14 cellular contexts compared by ENCODE assay signal in the genomic region with DNA sequence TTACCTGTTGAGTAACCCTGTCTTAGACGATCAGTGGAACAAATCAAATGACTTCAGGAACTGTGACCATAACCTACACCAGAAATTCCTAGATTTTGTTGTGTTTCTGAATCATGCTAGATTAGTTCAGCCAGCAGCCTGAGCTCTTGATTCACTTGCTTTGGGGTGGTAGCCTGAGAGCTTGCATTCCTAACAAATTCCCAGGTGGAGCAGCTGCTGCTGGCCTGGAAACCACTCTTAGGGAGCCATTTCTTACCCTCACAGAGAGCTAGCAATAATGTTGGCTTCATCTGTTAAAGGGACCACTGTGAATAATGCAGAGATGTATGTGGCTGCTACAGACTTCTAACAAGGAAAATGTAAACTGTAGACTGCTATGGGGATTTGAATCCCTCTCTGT.
DNase-seq lines count a peak whose midpoint lies in the region; ATAC-seq and TF ChIP-seq lines count a peak whose summit lies in the region.
"Had no signal": no experiment of that assay in that cellular context is flagged by ENCODE, and none has a peak within 500 bp of the region (broad histone marks: within the 10 kb centered on the region; RNA-seq: fewer than 3 reads in every experiment).

No MANE protein-coding gene starts in this region.

- H2AFZ ChIP-seq in GM23338, result peak overlapping the region; percentile 11; the same call in 1 of the 2 replicates

- H3K27me3 Mint-ChIP-seq in GM23338 (ENCODE audit: insufficient read depth, low read depth, poor library complexity) (no peaks in the 10 kb centered on the region), endodermal cell (ENCODE audit: insufficient read depth) (no peaks in the 10 kb centered on the region)
- H3K27me3 Mint-ChIP-seq: CD4-positive, CD25-positive, alpha-beta regulatory T cell had no signal

- H3K4me1 ChIP-seq in GM23338 (ENCODE audit: insufficient read depth), result no peaks in the 10 kb centered on the region
- H3K4me1 ChIP-seq in endodermal cell (ENCODE audit: control insufficient read depth, insufficient read depth, low read length), result peaks cover 2% of the 10 kb centered on the region
- H3K4me1 ChIP-seq in uterus, result no peaks in the 10 kb centered on the region
- H3K4me1 ChIP-seq: HAP-1 had no signal

- WGBS in endodermal cell (ENCODE audit: insufficient coverage in 1 of 2, insufficient read length in 1 of 2), 2 experiments, result 85 to 100% methylated on average over 1 of the region's 1 CpG

- H3K9ac ChIP-seq in endodermal cell (ENCODE audit: extremely low read depth, low read length, poor library complexity, severe bottlenecking), result no peak overlapping the region
- H3K9ac ChIP-seq: BLaER1 treated with 17β-estradiol and CSF1 and Interleukin-3, amounts not matched to agents 10 nM and 100 nM had no signal

- DNase-seq in GM23338 (ENCODE audit: low spot score) (peak; percentile 54), endodermal cell (peak; percentile 65), iPS-NIHi7 (ENCODE audit: extremely low spot score) (peak; percentile 11), retinal pigment epithelial cell (ENCODE audit: low read depth) (peak; percentile 26), uterus (no peak), DMS53 (lab: John Stamatoyannopoulos, UW) (no peak)
- DNase-seq: ACHN; CD4-positive, CD25-positive, alpha-beta regulatory T cell; GOT3 had no signal

- H3K36me3 Mint-ChIP-seq in GM23338 (ENCODE audit: low read depth), result no peaks in the 10 kb centered on the region
- H3K36me3 Mint-ChIP-seq in endodermal cell (ENCODE audit: low read depth), result no peaks in the 10 kb centered on the region
- H3K36me3 Mint-ChIP-seq: CD4-positive, CD25-positive, alpha-beta regulatory T cell had no signal

- TF ChIP-seq CTCF in GM23338 (conservative IDR thresholded peaks at IDR 0.05; ENCODE audit: low read depth in 2 of 2), result no peak
- no peak for TF ChIP-seq CTCF in endodermal cell (conservative IDR thresholded peaks at IDR 0.05)
- TF ChIP-seq CTCF in retinal pigment epithelial cell (conservative IDR thresholded peaks at IDR 0.05; ENCODE audit: low read depth, low read length), result no peak
- TF ChIP-seq CTCF in uterus (IDR thresholded peaks at IDR 0.05), result no peak

- intact Hi-C loops in uterus (cut with DNase I; ENCODE audit: low total_unique reads), result no loop called here

- no peaks in the 10 kb centered on the region for H3K79me2 ChIP-seq in GM23338 (replicated peaks; ENCODE audit: insufficient read depth)

- H3K27me3 ChIP-seq in GM23338 (ENCODE audit: insufficient read depth), result no peaks in the 10 kb centered on the region
- H3K27me3 ChIP-seq in endodermal cell (ENCODE audit: control insufficient read depth, insufficient read depth, low read length, poor library complexity, severe bottlenecking), result no peaks in the 10 kb centered on the region
- H3K27me3 ChIP-seq in uterus, result no peaks in the 10 kb centered on the region
- H3K27me3 ChIP-seq: BLaER1 treated with 17β-estradiol and CSF1 and Interleukin-3, amounts not matched to agents 10 nM and 100 nM had no signal

- H3K4me3 Mint-ChIP-seq in GM23338, result no peak overlapping the region
- H3K4me3 Mint-ChIP-seq in endodermal cell, result no peak overlapping the region
- H3K4me3 Mint-ChIP-seq: CD4-positive, CD25-positive, alpha-beta regulatory T cell had no signal

- H3K9me2 ChIP-seq in GM23338 (ENCODE audit: insufficient read depth), result no peaks in the 10 kb centered on the region

- no peak for TF ChIP-seq POLR2A in uterus (IDR thresholded peaks at IDR 0.05)

- ATAC-seq in GM23338 (peak; percentile 78), HG03159 (IDR thresholded peaks at IDR 0.05; ENCODE audit: unreplicated experiment) (no peak)
- ATAC-seq: GM12878, K562 had no signal

- no peaks in the 10 kb centered on the region for H3F3A ChIP-seq in GM23338 (replicated peaks; ENCODE audit: low read depth)

- H3K4me1 Mint-ChIP-seq in GM23338 (no peaks in the 10 kb centered on the region), endodermal cell (peaks cover 2% of the 10 kb centered on the region)
- H3K4me1 Mint-ChIP-seq: CD4-positive, CD25-positive, alpha-beta regulatory T cell had no signal

- H3K27ac Mint-ChIP-seq in GM23338, result no peak overlapping the region
- no peak overlapping the region for H3K27ac Mint-ChIP-seq in endodermal cell
- H3K27ac Mint-ChIP-seq: CD4-positive, CD25-positive, alpha-beta regulatory T cell had no signal

- no peaks in the 10 kb centered on the region for H3K9me3 Mint-ChIP-seq in GM23338
- no peaks in the 10 kb centered on the region for H3K9me3 Mint-ChIP-seq in endodermal cell

- H3K9me3 ChIP-seq in endodermal cell (ENCODE audit: control insufficient read depth, low read length) (no peaks in the 10 kb centered on the region), uterus (no peaks in the 10 kb centered on the region)
- H3K9me3 ChIP-seq: BLaER1 treated with 17β-estradiol and CSF1 and Interleukin-3, amounts not matched to agents 10 nM and 100 nM; HAP-1 had no signal

- H3K27ac ChIP-seq in GM23338 (ENCODE audit: low read depth) (no peak overlapping the region), endodermal cell (ENCODE audit: low read depth, low read length) (no peak overlapping the region), uterus (no peak overlapping the region)
- H3K27ac ChIP-seq: BLaER1 treated with 17β-estradiol and CSF1 and Interleukin-3, amounts not matched to agents 10 nM and 100 nM had no signal

- H3K36me3 ChIP-seq in GM23338 (ENCODE audit: insufficient read depth), result no peaks in the 10 kb centered on the region
- no peaks in the 10 kb centered on the region for H3K36me3 ChIP-seq in endodermal cell (ENCODE audit: control insufficient read depth, insufficient read depth, low read length)
- H3K36me3 ChIP-seq in uterus, result no peaks in the 10 kb centered on the region
- H3K36me3 ChIP-seq: BLaER1 treated with 17β-estradiol and CSF1 and Interleukin-3, amounts not matched to agents 10 nM and 100 nM; HAP-1 had no signal

- no peak overlapping the region for H3K4me3 ChIP-seq in GM23338
- no peak overlapping the region for H3K4me3 ChIP-seq in endodermal cell (ENCODE audit: low read length)
- H3K4me3 ChIP-seq in retinal pigment epithelial cell (ENCODE audit: low read length), result no peak overlapping the region
- no peak overlapping the region for H3K4me3 ChIP-seq in uterus
- H3K4me3 ChIP-seq: BLaER1 treated with 17β-estradiol and CSF1 and Interleukin-3, amounts not matched to agents 10 nM and 100 nM; GM12878; HAP-1; K562 had no signal

- no peak overlapping the region for H3K4me2 ChIP-seq in GM23338

- no peaks in the 10 kb centered on the region for H4K20me1 ChIP-seq in GM23338 (replicated peaks; ENCODE audit: insufficient read depth)
- H4K20me1 ChIP-seq: BLaER1 treated with 17β-estradiol and CSF1 and Interleukin-3, amounts not matched to agents 10 nM and 100 nM had no signal

TF ChIP-seq in GM23338, 12 proteins besides CTCF, POLR2A, EP300 and RAD21 (continues in another document):
- no peak for TF ChIP-seq NANOG (IDR thresholded peaks at IDR 0.05; ENCODE audit: borderline replicate concordance)
- no peak for TF ChIP-seq EZH2 (IDR thresholded peaks at IDR 0.05; ENCODE audit: low read depth, unreplicated experiment)
- no peak for TF ChIP-seq ZNF114 (CRISPR knock-in tag; IDR thresholded peaks at IDR 0.05)
- TF ChIP-seq EZH2phosphoT487 (IDR thresholded peaks at IDR 0.05; ENCODE audit: unreplicated experiment), result no peak
- TF ChIP-seq, protein P1, sequence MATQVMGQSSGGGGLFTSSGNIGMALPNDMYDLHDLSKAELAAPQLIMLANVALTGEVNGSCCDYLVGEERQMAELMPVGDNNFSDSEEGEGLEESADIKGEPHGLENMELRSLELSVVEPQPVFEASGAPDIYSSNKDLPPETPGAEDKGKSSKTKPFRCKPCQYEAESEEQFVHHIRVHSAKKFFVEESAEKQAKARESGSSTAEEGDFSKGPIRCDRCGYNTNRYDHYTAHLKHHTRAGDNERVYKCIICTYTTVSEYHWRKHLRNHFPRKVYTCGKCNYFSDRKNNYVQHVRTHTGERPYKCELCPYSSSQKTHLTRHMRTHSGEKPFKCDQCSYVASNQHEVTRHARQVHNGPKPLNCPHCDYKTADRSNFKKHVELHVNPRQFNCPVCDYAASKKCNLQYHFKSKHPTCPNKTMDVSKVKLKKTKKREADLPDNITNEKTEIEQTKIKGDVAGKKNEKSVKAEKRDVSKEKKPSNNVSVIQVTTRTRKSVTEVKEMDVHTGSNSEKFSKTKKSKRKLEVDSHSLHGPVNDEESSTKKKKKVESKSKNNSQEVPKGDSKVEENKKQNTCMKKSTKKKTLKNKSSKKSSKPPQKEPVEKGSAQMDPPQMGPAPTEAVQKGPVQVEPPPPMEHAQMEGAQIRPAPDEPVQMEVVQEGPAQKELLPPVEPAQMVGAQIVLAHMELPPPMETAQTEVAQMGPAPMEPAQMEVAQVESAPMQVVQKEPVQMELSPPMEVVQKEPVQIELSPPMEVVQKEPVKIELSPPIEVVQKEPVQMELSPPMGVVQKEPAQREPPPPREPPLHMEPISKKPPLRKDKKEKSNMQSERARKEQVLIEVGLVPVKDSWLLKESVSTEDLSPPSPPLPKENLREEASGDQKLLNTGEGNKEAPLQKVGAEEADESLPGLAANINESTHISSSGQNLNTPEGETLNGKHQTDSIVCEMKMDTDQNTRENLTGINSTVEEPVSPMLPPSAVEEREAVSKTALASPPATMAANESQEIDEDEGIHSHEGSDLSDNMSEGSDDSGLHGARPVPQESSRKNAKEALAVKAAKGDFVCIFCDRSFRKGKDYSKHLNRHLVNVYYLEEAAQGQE (IDR thresholded peaks at IDR 0.05; ENCODE audit: unreplicated experiment), result no peak
- TF ChIP-seq, protein P2, sequence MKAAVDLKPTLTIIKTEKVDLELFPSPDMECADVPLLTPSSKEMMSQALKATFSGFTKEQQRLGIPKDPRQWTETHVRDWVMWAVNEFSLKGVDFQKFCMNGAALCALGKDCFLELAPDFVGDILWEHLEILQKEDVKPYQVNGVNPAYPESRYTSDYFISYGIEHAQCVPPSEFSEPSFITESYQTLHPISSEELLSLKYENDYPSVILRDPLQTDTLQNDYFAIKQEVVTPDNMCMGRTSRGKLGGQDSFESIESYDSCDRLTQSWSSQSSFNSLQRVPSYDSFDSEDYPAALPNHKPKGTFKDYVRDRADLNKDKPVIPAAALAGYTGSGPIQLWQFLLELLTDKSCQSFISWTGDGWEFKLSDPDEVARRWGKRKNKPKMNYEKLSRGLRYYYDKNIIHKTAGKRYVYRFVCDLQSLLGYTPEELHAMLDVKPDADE (IDR thresholded peaks at IDR 0.05), result no peak
- TF ChIP-seq POLR2AphosphoS5 (IDR thresholded peaks at IDR 0.05; ENCODE audit: low read depth), result no peak
- no peak for TF ChIP-seq JUNB (IDR thresholded peaks at IDR 0.05; ENCODE audit: unreplicated experiment)
- no peak for TF ChIP-seq CREB1 (CRISPR knock-in tag; IDR thresholded peaks at IDR 0.05; ENCODE audit: low read depth)
- TF ChIP-seq STAT1 (IDR thresholded peaks at IDR 0.05; ENCODE audit: unreplicated experiment), result no peak
- TF ChIP-seq ZNF331 (CRISPR knock-in tag; IDR thresholded peaks at IDR 0.05; ENCODE audit: low read depth), result no peak

Comparison
In these comparisons a context has a peak if more than half of its experiments do, and no peak if none do; other contexts are left out.
1. DNase-seq: peak in GM23338 (single experiment), endodermal cell (single experiment), iPS-NIHi7 (single experiment) and retinal pigment epithelial cell (single experiment); none in uterus (0 of 2) and DMS53 (single experiment).